15 cellular contexts compared by ENCODE assay signal in the genomic region with DNA sequence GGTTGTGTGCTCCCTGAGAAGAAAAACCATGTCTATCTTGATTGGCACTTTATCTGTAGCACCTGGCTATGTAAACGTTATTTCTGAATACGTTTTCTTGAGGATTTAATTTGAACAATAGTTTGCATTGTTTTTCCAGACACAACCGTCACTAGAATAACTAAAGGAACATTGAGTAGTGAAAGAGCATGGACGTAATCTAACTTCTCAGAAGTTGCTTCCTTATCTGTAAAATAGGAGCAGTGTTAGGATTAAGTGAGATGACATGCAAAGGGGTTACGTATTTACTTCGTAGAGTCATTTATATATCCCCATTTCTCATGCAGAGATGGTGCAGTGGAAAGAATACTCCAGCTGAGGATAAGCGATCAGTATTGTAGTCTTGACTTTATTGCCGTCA. TPM values are rescaled to one million over a fixed set of nuclear protein-coding genes. Genes with fewer than 3 reads are reported as not detected.
DNase-seq lines count a peak whose midpoint lies in the region; ATAC-seq and TF ChIP-seq lines count a peak whose summit lies in the region.
"Had no signal": no experiment of that assay in that cellular context is flagged by ENCODE, and none has a peak within 500 bp of the region (broad histone marks: within the 10 kb centered on the region; RNA-seq: fewer than 3 reads in every experiment).

No MANE protein-coding gene starts in this region.

- H2AFZ ChIP-seq in SU-DHL-6 (ENCODE audit: low read depth, low read length, severe bottlenecking) (no peak overlapping the region), MM.1S (ENCODE audit: low read length) (no peak overlapping the region)

- H3K36me3 ChIP-seq in SU-DHL-6 (ENCODE audit: low read length) (no peaks in the 10 kb centered on the region; the same call in 1 of the 2 replicates), MM.1S (replicated peaks; ENCODE audit: insufficient read depth, low read length) (no peaks in the 10 kb centered on the region)

- H3K79me2 ChIP-seq in SU-DHL-6 (ENCODE audit: insufficient read depth, low read length) (peaks cover 100% of the 10 kb centered on the region), MM.1S (ENCODE audit: low read length) (peaks cover 98% of the 10 kb centered on the region)

- no peaks in the 10 kb centered on the region for H3K9me2 ChIP-seq in SU-DHL-6 (replicated peaks; ENCODE audit: insufficient read depth, low read length)
- no peaks in the 10 kb centered on the region for H3K9me2 ChIP-seq in MM.1S (replicated peaks; ENCODE audit: insufficient read depth, low read length)
- H3K9me2 ChIP-seq: SK-N-SH had no signal

- no peak for TF ChIP-seq CTCF in SU-DHL-6 (IDR thresholded peaks at IDR 0.05; ENCODE audit: insufficient read depth, low read length, poor library complexity, severe bottlenecking)
- TF ChIP-seq CTCF in progenitor cell of endocrine pancreas (IDR thresholded peaks at IDR 0.05; ENCODE audit: unreplicated experiment): no peak
- TF ChIP-seq CTCF in omental fat pad (IDR thresholded peaks at IDR 0.05): no peak
- no peak for TF ChIP-seq CTCF in MM.1S (IDR thresholded peaks at IDR 0.05; ENCODE audit: low read length)

- peaks cover 22% of the 10 kb centered on the region; the same call in 1 of the 2 replicates for H4K20me1 ChIP-seq in SU-DHL-6 (ENCODE audit: low read depth, low read length)
- peaks cover 7% of the 10 kb centered on the region for H4K20me1 ChIP-seq in MM.1S (ENCODE audit: insufficient read depth, low read length)

- no peaks in the 10 kb centered on the region for H3K9me3 Mint-ChIP-seq in activated naive CD8-positive, alpha-beta T cell (ENCODE audit: low read depth)
- H3K9me3 Mint-ChIP-seq in activated naive CD8-positive, alpha-beta T cell treated with anti-CD3 and anti-CD28 coated beads, Interleukin-2, amount 50 U/mL, for 24 hours: no peaks in the 10 kb centered on the region
- peaks cover 3% of the 10 kb centered on the region for H3K9me3 Mint-ChIP-seq in progenitor cell of endocrine pancreas (ENCODE audit: low read depth)

- no peak overlapping the region for H3K4me3 ChIP-seq in SU-DHL-6 (ENCODE audit: insufficient read depth, low read length, poor library complexity, severe bottlenecking)
- H3K4me3 ChIP-seq in MM.1S (ENCODE audit: low read length): no peak overlapping the region
- H3K4me3 ChIP-seq: BLaER1 had no signal

- H3K4me1 Mint-ChIP-seq in activated naive CD8-positive, alpha-beta T cell (ENCODE audit: low read depth): peaks cover 81% of the 10 kb centered on the region
- H3K4me1 Mint-ChIP-seq in activated naive CD8-positive, alpha-beta T cell treated with anti-CD3 and anti-CD28 coated beads, Interleukin-2, amount 50 U/mL, for 24 hours: peaks cover 85% of the 10 kb centered on the region
- peaks cover 36% of the 10 kb centered on the region for H3K4me1 Mint-ChIP-seq in progenitor cell of endocrine pancreas (ENCODE audit: low read depth)

- no peaks in the 10 kb centered on the region for H3K27me3 Mint-ChIP-seq in activated naive CD8-positive, alpha-beta T cell
- H3K27me3 Mint-ChIP-seq in activated naive CD8-positive, alpha-beta T cell treated with anti-CD3 and anti-CD28 coated beads, Interleukin-2, amount 50 U/mL, for 24 hours: no peaks in the 10 kb centered on the region
- no peaks in the 10 kb centered on the region for H3K27me3 Mint-ChIP-seq in progenitor cell of endocrine pancreas

- DNase-seq in activated naive CD8-positive, alpha-beta T cell treated with anti-CD3 and anti-CD28 coated beads, Interleukin-2, amount 50 U/mL, for 24 hours: no peak
- peak; percentile 7 to 14 for DNase-seq in erythroblast (lab: John Stamatoyannopoulos, UW)
- DNase-seq in progenitor cell of endocrine pancreas (ENCODE audit: low spot score, unreplicated experiment): no peak
- no peak for DNase-seq in omental fat pad (ENCODE audit: low spot score)
- DNase-seq in MM.1S: no peak
- DNase-seq: NCI-H1436 treated with DMSO at 0.1 percent for 48 hours, NCI-H2081, NCI-H510A treated with DMSO at 0.1 percent for 48 hours, SK-N-SH had no signal

- peak overlapping the region; percentile 30 for H3K27ac Mint-ChIP-seq in activated naive CD8-positive, alpha-beta T cell
- no peak overlapping the region for H3K27ac Mint-ChIP-seq in activated naive CD8-positive, alpha-beta T cell treated with anti-CD3 and anti-CD28 coated beads, Interleukin-2, amount 50 U/mL, for 24 hours
- H3K27ac Mint-ChIP-seq in progenitor cell of endocrine pancreas: peak overlapping the region; percentile 34

- no peaks in the 10 kb centered on the region for H3K27me3 ChIP-seq in SU-DHL-6 (ENCODE audit: low read length)
- H3K27me3 ChIP-seq in MM.1S (replicated peaks; ENCODE audit: insufficient read depth, low read length): no peaks in the 10 kb centered on the region
- H3K27me3 ChIP-seq: BLaER1 had no signal

- peak overlapping the region; percentile 2 for H3K4me2 ChIP-seq in SU-DHL-6 (ENCODE audit: low read depth, low read length, poor library complexity, severe bottlenecking)
- no peak overlapping the region for H3K4me2 ChIP-seq in MM.1S (ENCODE audit: low read depth, low read length)
- H3K4me2 ChIP-seq: BLaER1, SK-N-SH had no signal

- H3F3A ChIP-seq in SU-DHL-6 (ENCODE audit: insufficient read depth) (peaks cover 9% of the 10 kb centered on the region; the same call in 1 of the 2 replicates), MM.1S (ENCODE audit: insufficient read depth, low read length) (no peaks in the 10 kb centered on the region)

- no peak for TF ChIP-seq POLR2A in erythroblast (IDR thresholded peaks at IDR 0.05; ENCODE audit: low read length)

- H3K9me3 ChIP-seq in SU-DHL-6 (ENCODE audit: insufficient read depth, low read length) (no peaks in the 10 kb centered on the region), MM.1S (replicated peaks; ENCODE audit: insufficient read depth, low read length) (no peaks in the 10 kb centered on the region)
- H3K9me3 ChIP-seq: BLaER1, SK-N-SH had no signal

- no peak for ATAC-seq in activated naive CD8-positive, alpha-beta T cell treated with anti-CD3 and anti-CD28 coated beads, Interleukin-2, amount 50 U/mL, for 24 hours
- ATAC-seq in omental fat pad (ENCODE audit: low FRiP score): no peak
- ATAC-seq in GM21717 (IDR thresholded peaks at IDR 0.05; ENCODE audit: unreplicated experiment): no peak
- ATAC-seq: Panc1, Right ventricle myocardium inferior had no signal

- H3K9ac ChIP-seq in SU-DHL-6 (ENCODE audit: low read length) (no peak overlapping the region), MM.1S (ENCODE audit: low read length) (no peak overlapping the region)
- H3K9ac ChIP-seq: BLaER1, SK-N-SH had no signal

- H3K4me1 ChIP-seq in MM.1S (ENCODE audit: low read length): no peaks in the 10 kb centered on the region

- no peak overlapping the region for H3K4me3 Mint-ChIP-seq in activated naive CD8-positive, alpha-beta T cell
- H3K4me3 Mint-ChIP-seq in activated naive CD8-positive, alpha-beta T cell treated with anti-CD3 and anti-CD28 coated beads, Interleukin-2, amount 50 U/mL, for 24 hours: no peak overlapping the region
- H3K4me3 Mint-ChIP-seq in progenitor cell of endocrine pancreas (ENCODE audit: low read depth): no peak overlapping the region

- no peak overlapping the region for H3K27ac ChIP-seq in SU-DHL-6 (ENCODE audit: low read depth, low read length)
- H3K27ac ChIP-seq in MM.1S (ENCODE audit: low read length): no peak overlapping the region
- H3K27ac ChIP-seq: BLaER1 had no signal

- H3K36me3 Mint-ChIP-seq in activated naive CD8-positive, alpha-beta T cell: peaks cover 8% of the 10 kb centered on the region
- H3K36me3 Mint-ChIP-seq in activated naive CD8-positive, alpha-beta T cell treated with anti-CD3 and anti-CD28 coated beads, Interleukin-2, amount 50 U/mL, for 24 hours (ENCODE audit: low read depth): peaks cover 32% of the 10 kb centered on the region
- peaks cover 17% of the 10 kb centered on the region for H3K36me3 Mint-ChIP-seq in progenitor cell of endocrine pancreas (ENCODE audit: insufficient read depth)

RNA-seq across cellular contexts. Expression of a gene that starts 8.1 kb away (rescaled TPM):
- total RNA-seq in progenitor cell of endocrine pancreas (64.9 and 68.5 TPM in 2 replicates), omental fat pad (10 to 100 TPM; 19.3 to 39.9 (median 27.7) TPM)

Comparison
In these comparisons a context has a peak if more than half of its experiments do, and no peak if none do; other contexts are left out.
1. DNase-seq: peak in erythroblast (2 of 2); none in activated naive CD8-positive, alpha-beta T cell treated with anti-CD3 and anti-CD28 coated beads, Interleukin-2, amount 50 U/mL, for 24 hours (single experiment), progenitor cell of endocrine pancreas (single experiment), omental fat pad (single experiment) and MM.1S (single experiment).